Comparison of ENCODE assay signal across 8 cellular contexts in the genomic region with DNA sequence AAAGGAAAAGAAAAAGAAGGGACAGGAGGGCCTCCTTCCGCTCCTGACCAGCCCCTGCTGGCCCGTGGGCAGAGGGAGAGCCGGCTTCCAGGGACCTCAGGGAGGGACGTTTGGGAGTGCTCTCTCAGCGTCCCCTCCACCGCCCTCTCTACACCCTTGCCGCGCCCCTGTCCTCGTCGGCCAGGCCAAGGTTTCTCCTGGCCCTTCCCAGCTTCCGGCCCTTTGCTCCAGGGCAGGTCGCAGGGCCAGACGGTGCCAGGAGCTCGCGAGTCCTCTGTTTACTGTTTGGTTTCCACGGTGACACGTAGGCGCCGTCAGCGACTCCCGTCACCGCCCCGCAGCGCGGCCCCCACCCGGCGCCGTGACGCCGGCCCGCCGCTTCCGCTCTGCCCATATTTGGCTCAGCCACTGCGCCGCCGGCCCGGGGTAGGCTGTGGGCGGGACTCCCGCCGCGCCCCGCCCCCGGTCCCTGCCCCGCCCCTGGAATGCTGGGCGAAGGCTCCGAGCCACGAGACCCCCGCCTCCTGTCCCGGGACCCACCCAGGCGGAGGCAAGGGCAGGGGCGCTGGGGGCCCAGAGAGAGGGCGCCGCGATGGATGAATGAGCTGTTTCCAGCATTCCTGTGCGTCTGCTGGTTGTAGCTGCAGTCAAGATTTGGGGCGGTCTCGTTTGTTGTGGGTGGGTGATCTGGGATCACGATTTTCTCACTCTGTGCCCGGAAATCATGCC.
A peak's percentile ranks its signal among the peaks of the same experiment; 100 is the strongest.
DNase-seq lines count a peak whose midpoint lies in the region; ATAC-seq lines count a peak whose summit lies in the region.

No MANE protein-coding gene starts in this region.

- peak; percentile 99 for DNase-seq in AG08396 (ENCODE audit: low spot score)
- peak; percentile 76 for DNase-seq in NCI-H345 treated with DMSO at 0.1 percent for 48 hours (lab: John Stamatoyannopoulos, UW; ENCODE audit: unreplicated experiment)
- DNase-seq in activated CD4-positive, CD25-positive, alpha-beta regulatory T cell (lab: John Stamatoyannopoulos, UW), result peak; percentile 86 to 92 (median 90)
- DNase-seq in caudate nucleus (lab: John Stamatoyannopoulos, UW), result peak in 60 of 61 donors; percentile 39 to 97 (median 90)
- DNase-seq in iris pigment epithelial cell (ENCODE audit: low read depth), result peak; percentile 94
- DNase-seq in stimulated activated CD4-positive, alpha-beta T cell treated with anti-CD3 and anti-CD28 coated beads, Interleukin-12 subunit alpha, Interleukin-12 subunit beta, amount 100 ng/mL, for 24 hours (ENCODE audit: low read depth in 2 of 2), result peak; percentile 89

- peak overlapping the region; percentile 92 for H3K27ac ChIP-seq in caudate nucleus (ENCODE audit: low read depth, low read length)

- peak; percentile 98 for ATAC-seq in GM19025 (IDR thresholded peaks at IDR 0.05; ENCODE audit: low read depth, unreplicated experiment)
- peak; percentile 95 for ATAC-seq in HG03280 (IDR thresholded peaks at IDR 0.05; ENCODE audit: unreplicated experiment)

Comparison
In these comparisons a context has a peak if more than half of its experiments do, and no peak if none do; other contexts are left out.
1. Peak in every context shown above with its lines: DNase-seq, ATAC-seq and H3K27ac ChIP-seq.